In the genomic region with DNA sequence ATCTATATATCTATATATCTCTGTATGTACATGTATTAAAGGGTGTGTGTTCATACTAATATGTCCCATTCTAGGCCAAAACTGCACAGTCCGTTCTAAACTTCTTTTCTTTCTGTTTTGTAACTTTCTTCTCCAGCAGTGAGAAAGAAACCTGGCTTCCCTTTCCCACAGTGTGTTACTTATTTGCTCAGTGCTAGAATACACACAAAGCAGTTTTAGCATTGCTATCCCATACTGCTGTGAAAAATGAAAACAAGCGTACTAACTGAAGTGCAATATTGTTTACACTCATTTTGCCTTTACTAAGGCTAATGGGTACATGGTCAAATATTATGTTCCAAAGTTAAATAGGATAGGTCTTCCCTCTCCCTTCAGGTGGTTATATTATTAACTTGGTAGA, we compare ENCODE assay signal across 29 cellular contexts.
"Had no signal": no experiment of that assay in that cellular context is flagged by ENCODE, and none has a peak within 500 bp of the region (broad histone marks: within the 10 kb centered on the region; RNA-seq: fewer than 3 reads in every experiment).

No MANE protein-coding gene starts in this region.

- H3K27me3 ChIP-seq: cardiac muscle cell had no signal

- H3K27ac ChIP-seq: cardiac muscle cell, VCaP had no signal

- ATAC-seq: activated CD8-positive, alpha-beta memory T cell treated with anti-CD3 and anti-CD28 coated beads, Interleukin-2, amount 10 ng/mL, durations not matched to agents 7 days and 5 days; activated CD8-positive, alpha-beta T cell treated with anti-CD3 and anti-CD28 coated beads, Interleukin-2, amount 10 ng/mL, durations not matched to agents 7 days and 5 days; activated naive CD8-positive, alpha-beta T cell treated with anti-CD3 and anti-CD28 coated beads, Interleukin-2, amount 50 U/mL, for 24 hours had no signal

- H3K36me3 ChIP-seq: cardiac muscle cell had no signal

- FAIRE-seq: bronchial epithelial cell, TTC549 had no signal

- DNase-seq: activated B cell treated with CpG ODN at 0.5 μM for 24 hours; activated CD4-positive, alpha-beta memory T cell treated with anti-CD3 and anti-CD28 coated beads, Interleukin-2, amount 10 ng/mL, durations not matched to agents 7 days and 5 days; activated CD4-positive, alpha-beta T cell treated with anti-CD3 and anti-CD28 coated beads for 48 hours; activated CD4-positive, alpha-beta T cell treated with anti-CD3 and anti-CD28 coated beads, Interleukin-2, amount 10 ng/mL, durations not matched to agents 7 days and 5 days; activated CD4-positive, alpha-beta T cell treated with anti-CD3 and anti-CD28 coated beads, Interleukin-2, amount 50 U/mL, for 48 hours; activated CD4-positive, CD25-positive, alpha-beta regulatory T cell treated with anti-CD3 and anti-CD28 coated beads, Interleukin-2, amount 50 U/mL, for 72 hours; activated CD8-positive, alpha-beta memory T cell treated with anti-CD3 and anti-CD28 coated beads for 24 hours; activated CD8-positive, alpha-beta memory T cell treated with anti-CD3 and anti-CD28 coated beads, Interleukin-2, amount 10 ng/mL, durations not matched to agents 7 days and 5 days; activated CD8-positive, alpha-beta memory T cell treated with anti-CD3 and anti-CD28 coated beads, Interleukin-2, amount 50 U/mL, for 48 hours; activated CD8-positive, alpha-beta T cell treated with anti-CD3 and anti-CD28 coated beads, Interleukin-2, amount 10 ng/mL, durations not matched to agents 7 days and 5 days; activated effector memory CD4-positive, alpha-beta T cell treated with Interleukin-2 at 50 U/mL for 16 hours; activated gamma-delta T cell; activated naive CD4-positive, alpha-beta T cell treated with anti-CD3 and anti-CD28 coated beads, Interleukin-2, amount 10 ng/mL, durations not matched to agents 7 days and 5 days; activated naive CD4-positive, alpha-beta T cell treated with Interleukin-2 at 50 U/mL for 16 hours; activated naive CD8-positive, alpha-beta T cell treated with anti-CD3 and anti-CD28 coated beads, Interleukin-2, amount 10 ng/mL, durations not matched to agents 7 days and 5 days; activated naive CD8-positive, alpha-beta T cell treated with anti-CD3 and anti-CD28 coated beads, Interleukin-2, amount 50 U/mL, for 24 hours; activated T-cell treated with anti-CD3 and anti-CD28 coated beads, Interleukin-2, amount 50 U/mL, for 24 hours; activated T-cell treated with anti-CD3 and anti-CD28 coated beads, Interleukin-2, amount 50 U/mL, for 48 hours; amygdala; aorta; caudate nucleus; cerebellar nuclear complex; T-helper 1 cell; T-helper 2 cell; T-helper 9 cell had no signal

- H3K4me3 ChIP-seq: cardiac muscle cell had no signal
